ENCODE assay signal across 7 cellular contexts in genomic region chr1:104780470-104781078, GRCh38.
A peak's percentile ranks its signal among the peaks of the same experiment; 100 is the strongest.
DNase-seq lines count a peak whose midpoint lies in the region; TF ChIP-seq lines count a peak whose summit lies in the region.

No MANE protein-coding gene starts in this region.

- TF ChIP-seq CTCF in GM12864 (IDR thresholded peaks at IDR 0.05; ENCODE audit: low read depth, low read length, missing control alignments): peak; percentile 72
- TF ChIP-seq CTCF in HEK293 (tag by site-specific recombination; IDR thresholded peaks at IDR 0.05): 0 out of 2 replicates have a peak, but pooled peaks have one; percentile 24
- TF ChIP-seq CTCF in adrenal gland (IDR thresholded peaks at IDR 0.05): peak; percentile 60 to 81 (median 66)

- DNase-seq in GM12864 (ENCODE audit: low read depth): no peak
- DNase-seq in NCI-H2029 (lab: John Stamatoyannopoulos, UW): peak; percentile 42
- DNase-seq in adrenal gland: peak in 3 of 7 donors; percentile 5 to 15 (median 6)
- DNase-seq in kidney glomerular epithelial cell (lab: John Stamatoyannopoulos, UW): peak; percentile 9
- DNase-seq in activated T-helper 1 cell treated with anti-CD3 and anti-CD28 coated beads, Interleukin-12 subunit alpha, Interleukin-12 subunit beta, Interleukin-2, Interleukin-4 antibody, amounts not matched to agents 30 ng/mL and 10 ng/mL and 1 ng/mL, durations not matched to agents 14 hours and 24 hours and 36 hours (ENCODE audit: low spot score): no peak
- DNase-seq in T-helper 1 cell: no peak

- POLR2A ChIA-PET in HEK293 (lab: Yijun Ruan, JAX): no interaction called here

- H3K27ac Mint-ChIP-seq in activated T-helper 1 cell treated with anti-CD3 and anti-CD28 coated beads, Interleukin-12 subunit alpha, Interleukin-12 subunit beta, Interleukin-2, Interleukin-4 antibody, amounts not matched to agents 30 ng/mL and 10 ng/mL and 1 ng/mL, durations not matched to agents 14 hours and 24 hours and 36 hours: no peak overlapping the region

- no peak overlapping the region for H3K4me3 Mint-ChIP-seq in activated T-helper 1 cell treated with anti-CD3 and anti-CD28 coated beads, Interleukin-12 subunit alpha, Interleukin-12 subunit beta, Interleukin-2, Interleukin-4 antibody, amounts not matched to agents 30 ng/mL and 10 ng/mL and 1 ng/mL, durations not matched to agents 14 hours and 24 hours and 36 hours

- no peaks in the 10 kb centered on the region for H3K27me3 ChIP-seq in adrenal gland

- H3K4me1 ChIP-seq in HEK293 (ENCODE audit: control insufficient read depth, insufficient read depth, low read length): no peaks in the 10 kb centered on the region
- H3K4me1 ChIP-seq in adrenal gland (replicated peaks in 1 of 2): no peaks in the 10 kb centered on the region

- H3K36me3 ChIP-seq in HEK293 (ENCODE audit: control insufficient read depth in 2 of 2, insufficient read depth in 1 of 2, low read length in 2 of 2) (no peaks in the 10 kb centered on the region), adrenal gland (replicated peaks in 1 of 2) (no peaks in the 10 kb centered on the region)

- no peaks in the 10 kb centered on the region for H3K36me3 Mint-ChIP-seq in activated T-helper 1 cell treated with anti-CD3 and anti-CD28 coated beads, Interleukin-12 subunit alpha, Interleukin-12 subunit beta, Interleukin-2, Interleukin-4 antibody, amounts not matched to agents 30 ng/mL and 10 ng/mL and 1 ng/mL, durations not matched to agents 14 hours and 24 hours and 36 hours (ENCODE audit: low read depth)

- WGBS in adrenal gland, 4 donors: 8 to 11% (median 9%) methylated on average over 6 of the region's 6 CpGs

- no peaks in the 10 kb centered on the region for H3K27me3 Mint-ChIP-seq in activated T-helper 1 cell treated with anti-CD3 and anti-CD28 coated beads, Interleukin-12 subunit alpha, Interleukin-12 subunit beta, Interleukin-2, Interleukin-4 antibody, amounts not matched to agents 30 ng/mL and 10 ng/mL and 1 ng/mL, durations not matched to agents 14 hours and 24 hours and 36 hours (ENCODE audit: insufficient read depth)

- H3K4me3 ChIP-seq in GM12864 (ENCODE audit: low read depth, low read length) (no peak overlapping the region), HEK293 (ENCODE audit: low read depth, low read length) (no peak overlapping the region), adrenal gland (no peak overlapping the region)

- CTCF ChIA-PET in HEK293 (lab: Yijun Ruan, JAX): interaction anchor here (0.6 to 3.4 kb wide), 7 partner anchors 10 to 1014 kb away, joined by 3 to 16 read pairs (median 4); no protein-coding TSS in a partner anchor

- intact Hi-C loops in adrenal gland (cut with DNase I): no loop called here
- intact Hi-C loops in activated T-helper 1 cell treated with anti-CD3 and anti-CD28 coated beads, Interleukin-12 subunit alpha, Interleukin-12 subunit beta, Interleukin-2, Interleukin-4 antibody, amounts not matched to agents 30 ng/mL and 10 ng/mL and 1 ng/mL, durations not matched to agents 14 hours and 24 hours and 36 hours (cut with micrococcal nuclease): loop anchor here (5.0 kb wide), 1 partner anchor 1012 kb away; no protein-coding TSS in a partner anchor

- no peaks in the 10 kb centered on the region for H3K4me1 Mint-ChIP-seq in activated T-helper 1 cell treated with anti-CD3 and anti-CD28 coated beads, Interleukin-12 subunit alpha, Interleukin-12 subunit beta, Interleukin-2, Interleukin-4 antibody, amounts not matched to agents 30 ng/mL and 10 ng/mL and 1 ng/mL, durations not matched to agents 14 hours and 24 hours and 36 hours (ENCODE audit: low read depth)

- H3K9me3 ChIP-seq in HEK293 (ENCODE audit: control insufficient read depth, insufficient read depth, low read depth, low read length): no peaks in the 10 kb centered on the region
- H3K9me3 ChIP-seq in adrenal gland (replicated peaks in 1 of 3): no peaks in the 10 kb centered on the region

- H3K27ac ChIP-seq in HEK293 (ENCODE audit: extremely low read depth, low read depth, low read length): no peak overlapping the region
- no peak overlapping the region for H3K27ac ChIP-seq in adrenal gland

- TF ChIP-seq POLR2A in adrenal gland (IDR thresholded peaks at IDR 0.05): no peak

- no peaks in the 10 kb centered on the region for H3K9me3 Mint-ChIP-seq in activated T-helper 1 cell treated with anti-CD3 and anti-CD28 coated beads, Interleukin-12 subunit alpha, Interleukin-12 subunit beta, Interleukin-2, Interleukin-4 antibody, amounts not matched to agents 30 ng/mL and 10 ng/mL and 1 ng/mL, durations not matched to agents 14 hours and 24 hours and 36 hours

TF ChIP-seq in HEK293, 187 proteins besides CTCF, POLR2A, EP300 and RAD21:
- TF ChIP-seq ZNF302 (tag by site-specific recombination; IDR thresholded peaks at IDR 0.05; ENCODE audit: low read depth): no peak
- peak; percentile 84 for TF ChIP-seq ZNF654 (tag by site-specific recombination; IDR thresholded peaks at IDR 0.05; ENCODE audit: low read depth)

Comparison
In these comparisons a context has a peak if more than half of its experiments do, and no peak if none do; other contexts are left out.
1. DNase-seq: peak in NCI-H2029 (single experiment) and kidney glomerular epithelial cell (single experiment); none in GM12864 (single experiment), activated T-helper 1 cell treated with anti-CD3 and anti-CD28 coated beads, Interleukin-12 subunit alpha, Interleukin-12 subunit beta, Interleukin-2, Interleukin-4 antibody, amounts not matched to agents 30 ng/mL and 10 ng/mL and 1 ng/mL, durations not matched to agents 14 hours and 24 hours and 36 hours (single experiment) and T-helper 1 cell (0 of 5).
2. Peak in every context shown above with its lines, with median percentiles within 50 percentile points of each other: CTCF ChIP-seq.